34 cellular contexts compared by ENCODE assay signal in the genomic region with DNA sequence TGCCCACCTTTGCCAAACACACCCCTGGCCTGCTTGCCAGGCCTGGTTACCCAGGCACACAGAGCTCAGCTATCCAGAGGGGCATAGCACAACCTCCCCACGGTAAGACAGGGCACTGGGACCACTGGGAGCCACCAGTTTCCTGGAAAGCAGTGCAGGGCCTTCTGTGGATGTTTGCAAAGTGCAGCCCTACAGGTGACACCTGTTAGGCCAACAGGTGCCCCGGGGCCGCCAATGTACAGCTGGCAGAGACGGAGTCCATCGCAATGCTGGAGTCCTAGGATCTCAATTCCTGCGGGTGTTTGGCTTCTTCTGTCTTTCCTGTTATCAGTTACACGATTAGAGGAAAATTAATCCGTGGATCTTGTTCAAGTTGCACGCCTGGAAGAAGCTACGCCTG.
"Had no signal": no experiment of that assay in that cellular context is flagged by ENCODE, and none has a peak within 500 bp of the region (broad histone marks: within the 10 kb centered on the region; RNA-seq: fewer than 3 reads in every experiment).

No MANE protein-coding gene starts in this region.

- DNase-seq: Karpas-422, Kasumi-1, MG63, MM.1S, MV-4-11, NCI-H1048, NCI-H1092, NCI-H1092 treated with DMSO at 0.1 percent for 48 hours, NCI-H1105, NCI-H1105 treated with DMSO at 0.1 percent for 48 hours, NCI-H1417, NCI-H1417 treated with DMSO at 0.1 percent for 48 hours, NCI-H1436, NCI-H1436 treated with DMSO at 0.1 percent for 48 hours, NCI-H146, NCI-H1694, NCI-H1694 treated with DMSO at 0.1 percent for 48 hours, NCI-H187, NCI-H187 treated with DMSO at 0.1 percent for 48 hours, NCI-H1930, NCI-H2029, NCI-H2029 treated with DMSO at 0.1 percent for 48 hours, NCI-H2081, NCI-H2081 treated with DMSO at 0.1 percent for 48 hours, NCI-H2107, NCI-H2171, NCI-H2171 treated with DMSO at 0.1 percent for 48 hours, NCI-H2227 treated with DMSO at 0.1 percent for 48 hours, NCI-H226, NCI-H345, NCI-H446, NCI-H446 treated with DMSO at 0.1 percent for 48 hours, NCI-H510A had no signal

- H3K27ac ChIP-seq: KMS-11 had no signal

- H3K9ac ChIP-seq: KMS-11 had no signal

- H3K36me3 ChIP-seq: MG63 had no signal

- H3K9me3 ChIP-seq: MG63 had no signal

- H3K4me2 ChIP-seq: KMS-11 had no signal

- H3K4me3 ChIP-seq: MG63 had no signal
